1 cellular context compared by ENCODE assay signal in the genomic region with DNA sequence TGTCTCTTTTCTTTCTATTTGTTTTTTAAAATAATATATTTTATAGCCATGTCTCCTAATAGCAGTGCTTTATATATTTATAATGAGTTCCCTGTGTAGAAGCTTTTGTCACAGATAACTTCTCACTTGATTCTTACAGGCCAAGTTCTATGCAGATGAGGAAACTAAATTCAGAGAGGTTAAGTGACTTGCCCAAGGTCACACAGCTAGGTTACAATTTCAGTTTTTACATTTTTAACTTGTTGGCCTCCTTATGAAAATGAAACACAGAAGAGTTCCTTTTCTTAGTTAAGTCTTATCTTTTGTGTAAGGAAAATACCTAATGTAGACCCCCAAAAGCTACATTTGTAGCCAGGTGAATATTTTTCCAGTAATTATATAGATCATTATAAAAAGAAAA.
TF ChIP-seq lines count a peak whose summit lies in the region.

No MANE protein-coding gene starts in this region.

TF ChIP-seq in GM23338, 12 proteins besides CTCF, POLR2A, EP300 and RAD21 (continued from another document):
- TF ChIP-seq, protein P1, sequence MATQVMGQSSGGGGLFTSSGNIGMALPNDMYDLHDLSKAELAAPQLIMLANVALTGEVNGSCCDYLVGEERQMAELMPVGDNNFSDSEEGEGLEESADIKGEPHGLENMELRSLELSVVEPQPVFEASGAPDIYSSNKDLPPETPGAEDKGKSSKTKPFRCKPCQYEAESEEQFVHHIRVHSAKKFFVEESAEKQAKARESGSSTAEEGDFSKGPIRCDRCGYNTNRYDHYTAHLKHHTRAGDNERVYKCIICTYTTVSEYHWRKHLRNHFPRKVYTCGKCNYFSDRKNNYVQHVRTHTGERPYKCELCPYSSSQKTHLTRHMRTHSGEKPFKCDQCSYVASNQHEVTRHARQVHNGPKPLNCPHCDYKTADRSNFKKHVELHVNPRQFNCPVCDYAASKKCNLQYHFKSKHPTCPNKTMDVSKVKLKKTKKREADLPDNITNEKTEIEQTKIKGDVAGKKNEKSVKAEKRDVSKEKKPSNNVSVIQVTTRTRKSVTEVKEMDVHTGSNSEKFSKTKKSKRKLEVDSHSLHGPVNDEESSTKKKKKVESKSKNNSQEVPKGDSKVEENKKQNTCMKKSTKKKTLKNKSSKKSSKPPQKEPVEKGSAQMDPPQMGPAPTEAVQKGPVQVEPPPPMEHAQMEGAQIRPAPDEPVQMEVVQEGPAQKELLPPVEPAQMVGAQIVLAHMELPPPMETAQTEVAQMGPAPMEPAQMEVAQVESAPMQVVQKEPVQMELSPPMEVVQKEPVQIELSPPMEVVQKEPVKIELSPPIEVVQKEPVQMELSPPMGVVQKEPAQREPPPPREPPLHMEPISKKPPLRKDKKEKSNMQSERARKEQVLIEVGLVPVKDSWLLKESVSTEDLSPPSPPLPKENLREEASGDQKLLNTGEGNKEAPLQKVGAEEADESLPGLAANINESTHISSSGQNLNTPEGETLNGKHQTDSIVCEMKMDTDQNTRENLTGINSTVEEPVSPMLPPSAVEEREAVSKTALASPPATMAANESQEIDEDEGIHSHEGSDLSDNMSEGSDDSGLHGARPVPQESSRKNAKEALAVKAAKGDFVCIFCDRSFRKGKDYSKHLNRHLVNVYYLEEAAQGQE (IDR thresholded peaks at IDR 0.05; ENCODE audit: unreplicated experiment) = no peak
- TF ChIP-seq, protein P2, sequence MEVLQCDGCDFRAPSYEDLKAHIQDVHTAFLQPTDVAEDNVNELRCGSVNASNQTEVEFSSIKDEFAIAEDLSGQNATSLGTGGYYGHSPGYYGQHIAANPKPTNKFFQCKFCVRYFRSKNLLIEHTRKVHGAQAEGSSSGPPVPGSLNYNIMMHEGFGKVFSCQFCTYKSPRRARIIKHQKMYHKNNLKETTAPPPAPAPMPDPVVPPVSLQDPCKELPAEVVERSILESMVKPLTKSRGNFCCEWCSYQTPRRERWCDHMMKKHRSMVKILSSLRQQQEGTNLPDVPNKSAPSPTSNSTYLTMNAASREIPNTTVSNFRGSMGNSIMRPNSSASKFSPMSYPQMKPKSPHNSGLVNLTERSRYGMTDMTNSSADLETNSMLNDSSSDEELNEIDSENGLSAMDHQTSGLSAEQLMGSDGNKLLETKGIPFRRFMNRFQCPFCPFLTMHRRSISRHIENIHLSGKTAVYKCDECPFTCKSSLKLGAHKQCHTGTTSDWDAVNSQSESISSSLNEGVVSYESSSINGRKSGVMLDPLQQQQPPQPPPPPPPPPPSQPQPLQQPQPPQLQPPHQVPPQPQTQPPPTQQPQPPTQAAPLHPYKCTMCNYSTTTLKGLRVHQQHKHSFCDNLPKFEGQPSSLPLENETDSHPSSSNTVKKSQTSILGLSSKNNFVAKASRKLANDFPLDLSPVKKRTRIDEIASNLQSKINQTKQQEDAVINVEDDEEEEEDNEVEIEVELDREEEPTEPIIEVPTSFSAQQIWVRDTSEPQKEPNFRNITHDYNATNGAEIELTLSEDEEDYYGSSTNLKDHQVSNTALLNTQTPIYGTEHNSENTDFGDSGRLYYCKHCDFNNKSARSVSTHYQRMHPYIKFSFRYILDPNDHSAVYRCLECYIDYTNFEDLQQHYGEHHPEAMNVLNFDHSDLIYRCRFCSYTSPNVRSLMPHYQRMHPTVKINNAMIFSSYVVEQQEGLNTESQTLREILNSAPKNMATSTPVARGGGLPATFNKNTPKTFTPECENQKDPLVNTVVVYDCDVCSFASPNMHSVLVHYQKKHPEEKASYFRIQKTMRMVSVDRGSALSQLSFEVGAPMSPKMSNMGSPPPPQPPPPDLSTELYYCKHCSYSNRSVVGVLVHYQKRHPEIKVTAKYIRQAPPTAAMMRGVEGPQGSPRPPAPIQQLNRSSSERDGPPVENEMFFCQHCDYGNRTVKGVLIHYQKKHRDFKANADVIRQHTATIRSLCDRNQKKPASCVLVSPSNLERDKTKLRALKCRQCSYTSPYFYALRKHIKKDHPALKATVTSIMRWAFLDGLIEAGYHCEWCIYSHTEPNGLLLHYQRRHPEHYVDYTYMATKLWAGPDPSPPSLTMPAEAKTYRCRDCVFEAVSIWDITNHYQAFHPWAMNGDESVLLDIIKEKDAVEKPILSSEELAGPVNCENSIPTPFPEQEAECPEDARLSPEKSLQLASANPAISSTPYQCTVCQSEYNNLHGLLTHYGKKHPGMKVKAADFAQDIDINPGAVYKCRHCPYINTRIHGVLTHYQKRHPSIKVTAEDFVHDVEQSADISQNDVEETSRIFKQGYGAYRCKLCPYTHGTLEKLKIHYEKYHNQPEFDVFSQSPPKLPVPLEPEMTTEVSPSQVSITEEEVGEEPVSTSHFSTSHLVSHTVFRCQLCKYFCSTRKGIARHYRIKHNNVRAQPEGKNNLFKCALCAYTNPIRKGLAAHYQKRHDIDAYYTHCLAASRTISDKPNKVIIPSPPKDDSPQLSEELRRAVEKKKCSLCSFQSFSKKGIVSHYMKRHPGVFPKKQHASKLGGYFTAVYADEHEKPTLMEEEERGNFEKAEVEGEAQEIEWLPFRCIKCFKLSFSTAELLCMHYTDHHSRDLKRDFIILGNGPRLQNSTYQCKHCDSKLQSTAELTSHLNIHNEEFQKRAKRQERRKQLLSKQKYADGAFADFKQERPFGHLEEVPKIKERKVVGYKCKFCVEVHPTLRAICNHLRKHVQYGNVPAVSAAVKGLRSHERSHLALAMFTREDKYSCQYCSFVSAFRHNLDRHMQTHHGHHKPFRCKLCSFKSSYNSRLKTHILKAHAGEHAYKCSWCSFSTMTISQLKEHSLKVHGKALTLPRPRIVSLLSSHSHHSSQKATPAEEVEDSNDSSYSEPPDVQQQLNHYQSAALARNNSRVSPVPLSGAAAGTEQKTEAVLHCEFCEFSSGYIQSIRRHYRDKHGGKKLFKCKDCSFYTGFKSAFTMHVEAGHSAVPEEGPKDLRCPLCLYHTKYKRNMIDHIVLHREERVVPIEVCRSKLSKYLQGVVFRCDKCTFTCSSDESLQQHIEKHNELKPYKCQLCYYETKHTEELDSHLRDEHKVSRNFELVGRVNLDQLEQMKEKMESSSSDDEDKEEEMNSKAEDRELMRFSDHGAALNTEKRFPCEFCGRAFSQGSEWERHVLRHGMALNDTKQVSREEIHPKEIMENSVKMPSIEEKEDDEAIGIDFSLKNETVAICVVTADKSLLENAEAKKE (CRISPR knock-in tag; IDR thresholded peaks at IDR 0.05) = no peak
- TF ChIP-seq ZNF331 (CRISPR knock-in tag; IDR thresholded peaks at IDR 0.05; ENCODE audit: low read depth) = no peak
- no peak for TF ChIP-seq EZH2phosphoT487 (IDR thresholded peaks at IDR 0.05; ENCODE audit: unreplicated experiment)
- TF ChIP-seq, protein P3, sequence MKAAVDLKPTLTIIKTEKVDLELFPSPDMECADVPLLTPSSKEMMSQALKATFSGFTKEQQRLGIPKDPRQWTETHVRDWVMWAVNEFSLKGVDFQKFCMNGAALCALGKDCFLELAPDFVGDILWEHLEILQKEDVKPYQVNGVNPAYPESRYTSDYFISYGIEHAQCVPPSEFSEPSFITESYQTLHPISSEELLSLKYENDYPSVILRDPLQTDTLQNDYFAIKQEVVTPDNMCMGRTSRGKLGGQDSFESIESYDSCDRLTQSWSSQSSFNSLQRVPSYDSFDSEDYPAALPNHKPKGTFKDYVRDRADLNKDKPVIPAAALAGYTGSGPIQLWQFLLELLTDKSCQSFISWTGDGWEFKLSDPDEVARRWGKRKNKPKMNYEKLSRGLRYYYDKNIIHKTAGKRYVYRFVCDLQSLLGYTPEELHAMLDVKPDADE (IDR thresholded peaks at IDR 0.05) = no peak
- TF ChIP-seq CREB1 (CRISPR knock-in tag; IDR thresholded peaks at IDR 0.05; ENCODE audit: low read depth) = no peak
